Comparison of ENCODE assay signal across 15 cellular contexts in the genomic region with DNA sequence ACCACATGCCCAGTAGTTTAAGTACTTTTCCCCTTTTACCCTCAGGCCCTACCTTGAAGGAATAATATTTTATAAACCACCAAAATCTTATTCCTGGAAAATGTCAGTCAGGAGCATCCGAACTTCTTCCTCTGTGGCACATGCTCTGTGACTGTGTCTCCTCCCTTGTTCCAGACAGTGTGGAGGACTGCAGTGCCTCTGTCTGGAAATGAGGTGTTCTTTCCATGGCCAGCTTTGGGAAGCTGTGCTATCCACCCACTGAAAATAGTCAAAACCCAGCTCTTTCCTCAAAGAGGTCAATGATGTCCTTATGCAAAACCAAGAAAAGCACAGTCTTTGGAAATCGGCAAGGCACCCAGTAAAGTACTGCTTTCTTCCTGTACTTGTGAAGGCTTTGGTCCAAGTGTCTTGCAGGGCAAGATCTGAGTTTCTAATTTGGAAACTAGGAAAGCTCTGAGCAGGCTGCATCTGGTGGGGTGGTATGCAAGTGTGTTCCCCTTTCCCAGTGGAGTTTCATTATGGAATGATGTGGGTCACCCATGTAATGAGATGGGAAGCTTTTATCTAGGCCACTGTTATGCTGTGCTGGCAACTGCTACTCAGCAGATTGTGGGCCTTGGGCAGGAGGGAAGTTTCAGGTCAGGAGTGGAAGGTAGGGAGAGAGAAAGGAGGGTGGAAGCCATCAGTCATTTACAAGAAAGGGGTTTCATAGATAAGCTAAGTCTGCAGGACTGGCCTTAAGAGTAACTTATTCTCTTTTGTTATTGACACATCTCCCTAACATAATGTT. TPM values are rescaled to one million over a fixed set of nuclear protein-coding genes. Genes with fewer than 3 reads are reported as not detected.
DNase-seq lines count a peak whose midpoint lies in the region; ATAC-seq and TF ChIP-seq lines count a peak whose summit lies in the region.
"Had no signal": no experiment of that assay in that cellular context is flagged by ENCODE, and none has a peak within 500 bp of the region (broad histone marks: within the 10 kb centered on the region; RNA-seq: fewer than 3 reads in every experiment).

No MANE protein-coding gene starts in this region.

- peaks cover 87% of the 10 kb centered on the region for H3K4me1 Mint-ChIP-seq in activated CD4-positive, alpha-beta T cell treated with anti-CD3 and anti-CD28 coated beads, Interleukin-2, amount 10 ng/mL, durations not matched to agents 7 days and 5 days
- peaks cover 98 to 99% (median 99%) of the 10 kb centered on the region in 3 donors for H3K4me1 Mint-ChIP-seq in T-cell
- H3K4me1 Mint-ChIP-seq in effector memory CD8-positive, alpha-beta T cell (ENCODE audit: low read depth in 2 of 2), result peaks cover 79 to 89% of the 10 kb centered on the region in 2 donors

- H3K36me3 ChIP-seq in spleen (peaks cover 0 to 69% (median 2%) of the 10 kb centered on the region in 6 donors), BE2C (no peaks in the 10 kb centered on the region)
- H3K36me3 ChIP-seq: colonic mucosa, SJSA1 had no signal

- H3K27me3 Mint-ChIP-seq in activated CD4-positive, alpha-beta T cell treated with anti-CD3 and anti-CD28 coated beads, Interleukin-2, amount 10 ng/mL, durations not matched to agents 7 days and 5 days, result no peaks in the 10 kb centered on the region
- H3K27me3 Mint-ChIP-seq in T-cell, result no peaks in the 10 kb centered on the region
- H3K27me3 Mint-ChIP-seq in effector memory CD8-positive, alpha-beta T cell, result no peaks in the 10 kb centered on the region

- peak overlapping the region in 7 of 8 donors; percentile 5 to 95 (median 89) for H3K27ac ChIP-seq in spleen
- H3K27ac ChIP-seq: colonic mucosa, SJSA1 had no signal

- H3K9me3 ChIP-seq in spleen (no peaks in the 10 kb centered on the region), BE2C (no peaks in the 10 kb centered on the region)
- H3K9me3 ChIP-seq: colonic mucosa, SJSA1 had no signal

- TF ChIP-seq POLR2A in spleen (IDR thresholded peaks at IDR 0.05), result no peak

- intact Hi-C loops in spleen (cut with DNase I; ENCODE audit: low total_unique reads), result no loop called here

- 62 to 82% (median 70%) methylated on average over 2 of the region's 2 CpGs for WGBS in spleen, 5 donors

- H3K4me1 ChIP-seq in spleen (peaks cover 32 to 100% (median 100%) of the 10 kb centered on the region in 6 donors), BE2C (no peaks in the 10 kb centered on the region)
- H3K4me1 ChIP-seq: SJSA1 had no signal

- POLR2A ChIA-PET in activated CD4-positive, alpha-beta T cell treated with anti-CD3 and anti-CD28 coated beads, Interleukin-2, amount 10 ng/mL, durations not matched to agents 7 days and 5 days (lab: Charles Lee), result no interaction called here
- POLR2A ChIA-PET in T-cell (lab: Charles Lee), result no interaction called here

- peak overlapping the region; percentile 7 for H3K4me3 Mint-ChIP-seq in activated CD4-positive, alpha-beta T cell treated with anti-CD3 and anti-CD28 coated beads, Interleukin-2, amount 10 ng/mL, durations not matched to agents 7 days and 5 days
- H3K4me3 Mint-ChIP-seq in T-cell, result peak overlapping the region; percentile 18 to 86 (median 37)
- H3K4me3 Mint-ChIP-seq in effector memory CD8-positive, alpha-beta T cell, result peak overlapping the region; percentile 31 to 56

- CTCF ChIA-PET in activated CD4-positive, alpha-beta T cell treated with anti-CD3 and anti-CD28 coated beads, Interleukin-2, amount 10 ng/mL, durations not matched to agents 7 days and 5 days (lab: Charles Lee), result interaction anchor here (0.8 to 1.8 kb wide), 4 partner anchors 11 to 24 kb away, joined by 3 to 6 read pairs (median 3); no protein-coding TSS in a partner anchor
- CTCF ChIA-PET in T-cell (lab: Charles Lee), result interaction anchor here (0.6 to 2.3 kb wide), 8 partner anchors 8 to 132 kb away, joined by 3 to 10 read pairs (median 4); no protein-coding TSS in a partner anchor

- peak overlapping the region in 2 of 8 donors; percentile 2 to 81 for H3K4me3 ChIP-seq in spleen
- H3K4me3 ChIP-seq in BE2C (ENCODE audit: low read depth, low read length), result no peak overlapping the region
- H3K4me3 ChIP-seq: colonic mucosa, SJSA1 had no signal

- H3K27me3 ChIP-seq in spleen (replicated peaks in 1 of 7) (no peaks in the 10 kb centered on the region), BE2C (peaks cover 12% of the 10 kb centered on the region)
- H3K27me3 ChIP-seq: colonic mucosa, SJSA1 had no signal

- no peak for DNase-seq in activated CD4-positive, alpha-beta T cell treated with anti-CD3 and anti-CD28 coated beads, Interleukin-2, amount 10 ng/mL, durations not matched to agents 7 days and 5 days
- no peak for DNase-seq in activated CD4-positive, alpha-beta T cell treated with anti-CD3 and anti-CD28 coated beads, Interleukin-2, amount 50 U/mL, for 4 hours
- no peak for DNase-seq in T-cell
- no peak for DNase-seq in effector memory CD8-positive, alpha-beta T cell
- no peak for DNase-seq in spleen
- DNase-seq in BE2C, result no peak
- DNase-seq in A172 (ENCODE audit: low spot score), result no peak
- DNase-seq in inferior parietal cortex (ENCODE audit: extremely low spot score), result no peak
- DNase-seq: amygdala; colonic mucosa; NCI-H1417 treated with DMSO at 0.1 percent for 48 hours; NCI-H2227 treated with DMSO at 0.1 percent for 48 hours; stimulated activated CD4-positive, alpha-beta T cell treated with anti-CD3 and anti-CD28 coated beads, Interleukin-12 subunit alpha, Interleukin-12 subunit beta, amount 100 ng/mL, for 4 hours had no signal

- H3K9me3 Mint-ChIP-seq in activated CD4-positive, alpha-beta T cell treated with anti-CD3 and anti-CD28 coated beads, Interleukin-2, amount 10 ng/mL, durations not matched to agents 7 days and 5 days, result no peaks in the 10 kb centered on the region
- no peaks in the 10 kb centered on the region for H3K9me3 Mint-ChIP-seq in T-cell
- H3K9me3 Mint-ChIP-seq in effector memory CD8-positive, alpha-beta T cell, result no peaks in the 10 kb centered on the region

- H3K36me3 Mint-ChIP-seq in activated CD4-positive, alpha-beta T cell treated with anti-CD3 and anti-CD28 coated beads, Interleukin-2, amount 10 ng/mL, durations not matched to agents 7 days and 5 days (ENCODE audit: low read depth), result peaks cover 84% of the 10 kb centered on the region
- H3K36me3 Mint-ChIP-seq in T-cell, result peaks cover 71% of the 10 kb centered on the region
- H3K36me3 Mint-ChIP-seq in effector memory CD8-positive, alpha-beta T cell (ENCODE audit: insufficient read depth), result peaks cover 32% of the 10 kb centered on the region

- peak overlapping the region; percentile 38 for H3K27ac Mint-ChIP-seq in activated CD4-positive, alpha-beta T cell treated with anti-CD3 and anti-CD28 coated beads, Interleukin-2, amount 10 ng/mL, durations not matched to agents 7 days and 5 days
- H3K27ac Mint-ChIP-seq in T-cell, result peak overlapping the region; percentile 51 to 95
- H3K27ac Mint-ChIP-seq in effector memory CD8-positive, alpha-beta T cell, result peak overlapping the region; percentile 61 to 91

- ATAC-seq in T-cell (replicated peaks in 1 of 4), result no peak
- ATAC-seq in effector memory CD8-positive, alpha-beta T cell (replicated peaks), result no peak
- ATAC-seq: esophagus mucosa had no signal

- TF ChIP-seq CTCF in spleen (IDR thresholded peaks at IDR 0.05 in 8 of 11, conservative IDR thresholded peaks at IDR 0.05 in 3 of 11) (no peak), BE2C (IDR thresholded peaks at IDR 0.05; ENCODE audit: low read depth, low read length) (no peak)

RNA-seq across cellular contexts. Expression of a gene that starts 6.0 kb away (rescaled TPM):
- total RNA-seq in activated CD4-positive, alpha-beta T cell treated with anti-CD3 and anti-CD28 coated beads, Interleukin-2, amount 10 ng/mL, durations not matched to agents 7 days and 5 days, result 10 to 100 TPM; 64.1 to 67.1 TPM
- total RNA-seq in T-cell (10 to 100 TPM; 33.0 to 60.0 (median 50.5) TPM), spleen (100 to 1,000 TPM in 1 of 7 donors, 10 to 100 TPM in 6; 45.9 to 111 (median 52.0) TPM)
- polyA plus RNA-seq in spleen, result 10 to 100 TPM; 13.7 to 19.1 (median 18.7) TPM
- not detected for polyA plus RNA-seq in BE2C (2012; ENCODE audit: insufficient read depth, insufficient read length, low read depth)
- total RNA-seq in A172 (2014; rRNA removed; shearing (Covaris generic)), result 0.24 TPM in 1 of 2 replicates, not detected in the other

Comparison
In these comparisons a context has a peak if more than half of its experiments do, and no peak if none do; other contexts are left out.
1. RNA of a gene that starts 6.0 kb away (total RNA-seq): 64.1 to 67.1 TPM in activated CD4-positive, alpha-beta T cell treated with anti-CD3 and anti-CD28 coated beads, Interleukin-2, amount 10 ng/mL, durations not matched to agents 7 days and 5 days, 45.9 to 111 TPM in spleen and 33.0 to 60.0 TPM in T-cell; 0.24 TPM in A172; every median in the first group is over 10 times any median in the second.
2. Peak in every context shown above with its lines, with median percentiles within 50 percentile points of each other: H3K27ac Mint-ChIP-seq and H3K4me3 Mint-ChIP-seq.